Comparison of ENCODE assay signal across 17 cellular contexts in genomic region chr9:100277166-100277979, GRCh38.
DNase-seq lines count a peak whose midpoint lies in the region; ATAC-seq and TF ChIP-seq lines count a peak whose summit lies in the region.
"Had no signal": no experiment of that assay in that cellular context is flagged by ENCODE, and none has a peak within 500 bp of the region (broad histone marks: within the 10 kb centered on the region; RNA-seq: fewer than 3 reads in every experiment).

No MANE protein-coding gene starts in this region.

- peaks cover 56% of the 10 kb centered on the region for H3K36me3 Mint-ChIP-seq in stimulated activated memory B cell treated with anti-CD40 and anti-IgM and Interleukin-4, amounts not matched to agents 10 μg/mL and 1 μg/mL and 100 μg/mL, for 72 hours

- peaks cover 10% of the 10 kb centered on the region for H3K4me1 Mint-ChIP-seq in stimulated activated memory B cell treated with anti-CD40 and anti-IgM and Interleukin-4, amounts not matched to agents 10 μg/mL and 1 μg/mL and 100 μg/mL, for 72 hours

- TF ChIP-seq CTCF in fibroblast of the aortic adventitia (IDR thresholded peaks at IDR 0.05; ENCODE audit: insufficient read depth, low read length), result no peak

- no peak overlapping the region for H3K4me3 Mint-ChIP-seq in stimulated activated memory B cell treated with anti-CD40 and anti-IgM and Interleukin-4, amounts not matched to agents 10 μg/mL and 1 μg/mL and 100 μg/mL, for 72 hours
- H3K4me3 Mint-ChIP-seq: activated T-helper 1 cell treated with anti-CD3 and anti-CD28 coated beads, Interleukin-12 subunit alpha, Interleukin-12 subunit beta, Interleukin-2, Interleukin-4 antibody, amounts not matched to agents 30 ng/mL and 10 ng/mL and 1 ng/mL, durations not matched to agents 14 hours and 24 hours and 36 hours; effector memory CD8-positive, alpha-beta T cell had no signal

- no peak for ATAC-seq in stimulated activated memory B cell treated with anti-CD40 and anti-IgM and Interleukin-4, amounts not matched to agents 10 μg/mL and 1 μg/mL and 100 μg/mL, for 72 hours
- no peak for ATAC-seq in GM19463 (IDR thresholded peaks at IDR 0.05; ENCODE audit: unreplicated experiment)
- ATAC-seq: effector memory CD8-positive, alpha-beta T cell; HepG2 had no signal

- H3K27me3 Mint-ChIP-seq in stimulated activated memory B cell treated with anti-CD40 and anti-IgM and Interleukin-4, amounts not matched to agents 10 μg/mL and 1 μg/mL and 100 μg/mL, for 72 hours, result no peaks in the 10 kb centered on the region
- H3K27me3 Mint-ChIP-seq: effector memory CD8-positive, alpha-beta T cell had no signal

- DNase-seq in NCI-H2171 treated with DMSO at 0.1 percent for 48 hours (lab: John Stamatoyannopoulos, UW) (peak; percentile 44), NCI-H2171 (lab: John Stamatoyannopoulos, UW) (no peak), RPMI7951 (ENCODE audit: low read depth) (peak; percentile 76), fibroblast of the aortic adventitia (ENCODE audit: low read depth) (peak; percentile 32), cortex of kidney (lab: John Stamatoyannopoulos, UW) (no peak), NCI-H128 (lab: John Stamatoyannopoulos, UW; ENCODE audit: unreplicated experiment) (no peak)
- DNase-seq: activated CD4-positive, alpha-beta T cell treated with anti-CD3 and anti-CD28 coated beads, Interleukin-2, amount 50 U/mL, for 4 hours; aorta; Calu3; effector memory CD8-positive, alpha-beta T cell; NCI-H1092 treated with DMSO at 0.1 percent for 48 hours; NCI-H526 treated with DMSO at 0.1 percent for 48 hours had no signal

- no peak overlapping the region for H3K4me3 ChIP-seq in fibroblast of the aortic adventitia (ENCODE audit: low read depth, low read length)
- H3K4me3 ChIP-seq: lung had no signal

- H3K9me3 Mint-ChIP-seq in stimulated activated memory B cell treated with anti-CD40 and anti-IgM and Interleukin-4, amounts not matched to agents 10 μg/mL and 1 μg/mL and 100 μg/mL, for 72 hours, result no peaks in the 10 kb centered on the region
- H3K9me3 Mint-ChIP-seq: activated T-helper 1 cell treated with anti-CD3 and anti-CD28 coated beads, Interleukin-12 subunit alpha, Interleukin-12 subunit beta, Interleukin-2, Interleukin-4 antibody, amounts not matched to agents 30 ng/mL and 10 ng/mL and 1 ng/mL, durations not matched to agents 14 hours and 24 hours and 36 hours; effector memory CD8-positive, alpha-beta T cell had no signal

- H3K27ac Mint-ChIP-seq in stimulated activated memory B cell treated with anti-CD40 and anti-IgM and Interleukin-4, amounts not matched to agents 10 μg/mL and 1 μg/mL and 100 μg/mL, for 72 hours, result peak overlapping the region; percentile 23
- H3K27ac Mint-ChIP-seq: activated T-helper 1 cell treated with anti-CD3 and anti-CD28 coated beads, Interleukin-12 subunit alpha, Interleukin-12 subunit beta, Interleukin-2, Interleukin-4 antibody, amounts not matched to agents 30 ng/mL and 10 ng/mL and 1 ng/mL, durations not matched to agents 14 hours and 24 hours and 36 hours had no signal

Comparison
In these comparisons a context has a peak if more than half of its experiments do, and no peak if none do; other contexts are left out.
1. DNase-seq: peak in NCI-H2171 treated with DMSO at 0.1 percent for 48 hours (single experiment), RPMI7951 (single experiment) and fibroblast of the aortic adventitia (single experiment); none in NCI-H2171 (single experiment), cortex of kidney (single experiment) and NCI-H128 (single experiment).